8 cellular contexts compared by ENCODE assay signal in the genomic region with DNA sequence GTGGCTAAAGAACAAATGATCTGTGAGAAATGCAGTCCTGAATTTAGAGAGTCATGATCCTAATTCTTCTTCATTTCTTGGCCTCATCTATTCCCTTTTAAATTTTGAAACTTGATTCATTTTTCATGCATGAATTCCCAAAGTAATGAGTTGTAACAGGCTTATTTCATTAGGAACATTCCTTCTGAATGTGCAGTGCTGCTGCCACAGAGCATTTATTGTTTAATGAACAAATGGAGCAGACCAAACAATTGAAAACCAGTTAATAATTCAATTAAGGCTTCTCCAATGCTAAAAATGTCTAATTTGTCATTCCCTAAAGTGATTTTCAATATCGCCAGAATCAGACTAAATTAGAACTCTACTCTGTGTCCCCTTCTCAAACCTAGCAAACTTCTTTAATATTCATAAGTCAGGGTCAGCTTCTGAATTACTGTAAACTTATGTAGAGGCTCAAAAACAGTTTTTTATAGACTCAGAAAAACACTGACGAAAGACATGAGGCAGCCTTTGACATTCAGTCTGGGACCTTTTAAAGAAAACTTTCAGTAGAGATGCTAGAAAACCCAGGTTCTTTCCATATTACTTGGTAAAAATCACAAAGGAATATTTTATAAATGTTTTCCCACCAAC.
"Had no signal": no experiment of that assay in that cellular context is flagged by ENCODE, and none has a peak within 500 bp of the region (broad histone marks: within the 10 kb centered on the region; RNA-seq: fewer than 3 reads in every experiment).

No MANE protein-coding gene starts in this region.

- H3K4me1 ChIP-seq: heart left ventricle, spleen had no signal

- H3K9me3 ChIP-seq: esophagus muscularis mucosa, heart left ventricle, mucosa of descending colon, spleen, tibial artery had no signal

- H3K36me3 ChIP-seq: brain microvascular endothelial cell, heart left ventricle had no signal

- DNase-seq: activated T-cell treated with anti-CD3 and anti-CD28 coated beads, Interleukin-2, amount 50 U/mL, for 1 hour; spleen had no signal

- H3K4me3 ChIP-seq: dorsolateral prefrontal cortex, esophagus muscularis mucosa, heart left ventricle, mucosa of descending colon, spleen, tibial artery had no signal

- H3K27me3 ChIP-seq: brain microvascular endothelial cell, dorsolateral prefrontal cortex, esophagus muscularis mucosa, heart left ventricle, spleen, tibial artery had no signal

- H3K27ac ChIP-seq: brain microvascular endothelial cell, spleen, tibial artery had no signal
